Comparison of ENCODE assay signal across 14 cellular contexts in genomic region chr11:50036239-50036638, GRCh38. TPM values are rescaled to one million over a fixed set of nuclear protein-coding genes. Genes with fewer than 3 reads are reported as not detected.
"Had no signal": no experiment of that assay in that cellular context is flagged by ENCODE, and none has a peak within 500 bp of the region (broad histone marks: within the 10 kb centered on the region; RNA-seq: fewer than 3 reads in every experiment).

No MANE protein-coding gene starts in this region.

RNA-seq across cellular contexts. Expression of gene OR4C45, which starts 3.6 kb away (rescaled TPM):
- total RNA-seq: activated B cell treated with CpG ODN at 0.5 μM for 24 hours; activated CD4-positive, alpha-beta memory T cell treated with anti-CD3 and anti-CD28 coated beads for 36 hours; activated CD4-positive, alpha-beta memory T cell treated with anti-CD3 and anti-CD28 coated beads, Interleukin-2, amount 10 ng/mL, durations not matched to agents 7 days and 5 days; activated CD4-positive, alpha-beta T cell treated with anti-CD3 and anti-CD28 coated beads for 36 hours; activated CD4-positive, alpha-beta T cell treated with anti-CD3 and anti-CD28 coated beads, Interleukin-2, amount 10 ng/mL, durations not matched to agents 24 days and 14 days; activated CD4-positive, alpha-beta T cell treated with anti-CD3 and anti-CD28 coated beads, Interleukin-2, amount 10 ng/mL, durations not matched to agents 7 days and 5 days; activated CD8-positive, alpha-beta memory T cell treated with anti-CD3 and anti-CD28 coated beads for 36 hours; activated CD8-positive, alpha-beta memory T cell treated with anti-CD3 and anti-CD28 coated beads, Interleukin-2, amount 10 ng/mL, durations not matched to agents 7 days and 5 days; activated CD8-positive, alpha-beta T cell treated with anti-CD3 and anti-CD28 coated beads for 36 hours; activated CD8-positive, alpha-beta T cell treated with anti-CD3 and anti-CD28 coated beads, Interleukin-2, amount 10 ng/mL, durations not matched to agents 7 days and 5 days; T-helper 1 cell treated with Interleukin-12 subunit alpha and Interleukin-12 subunit beta and Interleukin-4 antibody, amounts not matched to agents 30 ng/mL and 1 ng/mL, for 36 hours; T-helper 17 cell; T-helper 2 cell treated with Interferon-gamma antibody and Interleukin-4, amounts not matched to agents 100 ng/mL and 5 ng/mL, for 36 hours; WTC11 had no signal

RNA-seq across cellular contexts. Expression of gene OR4C12, which starts 53.9 kb away (rescaled TPM):
- total RNA-seq: activated B cell treated with CpG ODN at 0.5 μM for 24 hours; activated CD4-positive, alpha-beta memory T cell treated with anti-CD3 and anti-CD28 coated beads for 36 hours; activated CD4-positive, alpha-beta memory T cell treated with anti-CD3 and anti-CD28 coated beads, Interleukin-2, amount 10 ng/mL, durations not matched to agents 7 days and 5 days; activated CD4-positive, alpha-beta T cell treated with anti-CD3 and anti-CD28 coated beads for 36 hours; activated CD4-positive, alpha-beta T cell treated with anti-CD3 and anti-CD28 coated beads, Interleukin-2, amount 10 ng/mL, durations not matched to agents 24 days and 14 days; activated CD4-positive, alpha-beta T cell treated with anti-CD3 and anti-CD28 coated beads, Interleukin-2, amount 10 ng/mL, durations not matched to agents 7 days and 5 days; activated CD8-positive, alpha-beta memory T cell treated with anti-CD3 and anti-CD28 coated beads for 36 hours; activated CD8-positive, alpha-beta memory T cell treated with anti-CD3 and anti-CD28 coated beads, Interleukin-2, amount 10 ng/mL, durations not matched to agents 7 days and 5 days; activated CD8-positive, alpha-beta T cell treated with anti-CD3 and anti-CD28 coated beads for 36 hours; activated CD8-positive, alpha-beta T cell treated with anti-CD3 and anti-CD28 coated beads, Interleukin-2, amount 10 ng/mL, durations not matched to agents 7 days and 5 days; T-helper 1 cell treated with Interleukin-12 subunit alpha and Interleukin-12 subunit beta and Interleukin-4 antibody, amounts not matched to agents 30 ng/mL and 1 ng/mL, for 36 hours; T-helper 17 cell; T-helper 2 cell treated with Interferon-gamma antibody and Interleukin-4, amounts not matched to agents 100 ng/mL and 5 ng/mL, for 36 hours; WTC11 had no signal
